ENCODE assay signal across 9 cellular contexts in the genomic region with DNA sequence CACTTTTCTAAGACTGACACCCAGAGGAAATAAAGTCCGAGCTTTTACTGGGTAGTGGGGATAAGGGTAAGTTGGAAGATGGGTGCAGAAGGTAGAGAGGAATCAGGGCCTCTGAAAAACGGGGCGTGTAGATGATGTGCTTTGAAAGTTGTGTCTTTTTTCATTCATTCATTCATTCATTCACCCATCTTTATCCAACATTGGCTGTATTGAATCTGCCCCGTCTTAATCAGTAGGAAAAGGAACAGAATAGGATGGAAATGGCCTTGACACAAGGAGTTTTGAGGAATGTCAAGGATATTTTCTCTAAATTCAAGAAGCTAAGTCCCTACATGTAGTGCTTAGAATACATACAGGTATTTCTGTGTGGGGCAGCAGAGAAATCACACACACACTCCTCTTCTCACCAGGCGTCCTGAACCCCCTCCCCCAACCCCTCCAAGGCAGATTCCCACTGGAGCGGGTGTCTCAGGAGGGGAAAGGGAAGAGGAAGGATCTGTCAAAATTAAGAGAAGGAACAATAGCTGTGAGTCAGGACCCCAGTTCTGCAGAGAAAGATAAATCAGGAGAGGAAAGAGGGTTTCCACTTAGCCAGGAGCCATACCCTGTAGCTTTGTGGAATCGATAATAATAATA. TPM values are rescaled to one million over a fixed set of nuclear protein-coding genes. Genes with fewer than 3 reads are reported as not detected.
DNase-seq lines count a peak whose midpoint lies in the region; ATAC-seq and TF ChIP-seq lines count a peak whose summit lies in the region.
"Had no signal": no experiment of that assay in that cellular context is flagged by ENCODE, and none has a peak within 500 bp of the region (broad histone marks: within the 10 kb centered on the region; RNA-seq: fewer than 3 reads in every experiment).

No MANE protein-coding gene starts in this region.

- no peak overlapping the region for H3K27ac Mint-ChIP-seq in GM23338
- H3K27ac Mint-ChIP-seq in activated T-helper 17 cell treated with anti-CD3 and anti-CD28 coated beads, Interleukin-2, amount 50 U/mL, for 72 hours = no peak overlapping the region

- H2AFZ ChIP-seq in GM23338 (peak overlapping the region; percentile 89), hepatocyte (peak overlapping the region; percentile 71)

- no peak; the same call in 2 of the 3 replicates for ATAC-seq in GM23338
- peak; percentile 20 for ATAC-seq in activated T-helper 17 cell treated with anti-CD3 and anti-CD28 coated beads, Interleukin-2, amount 50 U/mL, for 72 hours (replicated peaks)
- ATAC-seq in HG03025 (IDR thresholded peaks at IDR 0.05; ENCODE audit: low FRiP score, unreplicated experiment) = no peak
- no peak for ATAC-seq in GM18498 (IDR thresholded peaks at IDR 0.05; ENCODE audit: unreplicated experiment)

- 32% methylated on average over 7 of the region's 7 CpGs for WGBS in hepatocyte (ENCODE audit: low lambda C conversion rate, missing lambda C conversion rate)

- H3K36me3 ChIP-seq in GM23338 (ENCODE audit: insufficient read depth) (no peaks in the 10 kb centered on the region; the same call in 1 of the 2 replicates), hepatocyte (replicated peaks; ENCODE audit: insufficient read depth, low read depth) (no peaks in the 10 kb centered on the region)

- peaks cover 23% of the 10 kb centered on the region for H3K27me3 Mint-ChIP-seq in GM23338 (ENCODE audit: insufficient read depth, low read depth, poor library complexity)
- peaks cover 35% of the 10 kb centered on the region for H3K27me3 Mint-ChIP-seq in activated T-helper 17 cell treated with anti-CD3 and anti-CD28 coated beads, Interleukin-2, amount 50 U/mL, for 72 hours

- DNase-seq in GM23338 (ENCODE audit: low spot score) (no peak), hepatocyte (ENCODE audit: low spot score) (no peak), skeletal muscle cell (ENCODE audit: low read depth) (no peak), NCI-H510A (lab: John Stamatoyannopoulos, UW) (no peak), hypothalamus (lab: John Stamatoyannopoulos, UW) (no peak)
- DNase-seq: NCI-H1092 had no signal

- peaks cover 5% of the 10 kb centered on the region for H4K20me1 ChIP-seq in GM23338 (replicated peaks; ENCODE audit: insufficient read depth)
- H4K20me1 ChIP-seq in hepatocyte (ENCODE audit: insufficient read depth, poor library complexity, severe bottlenecking) = no peaks in the 10 kb centered on the region

- peak overlapping the region; percentile 79 for H3K4me3 ChIP-seq in GM23338
- H3K4me3 ChIP-seq in hepatocyte = peak overlapping the region; percentile 31
- peak overlapping the region; percentile 59 for H3K4me3 ChIP-seq in skeletal muscle cell (ENCODE audit: low read depth, low read length)

- H3K9me2 ChIP-seq in GM23338 (ENCODE audit: insufficient read depth) (no peaks in the 10 kb centered on the region; the same call in 1 of the 2 replicates), hepatocyte (replicated peaks; ENCODE audit: insufficient read depth) (no peaks in the 10 kb centered on the region)

- no peak overlapping the region for H3K27ac ChIP-seq in GM23338 (ENCODE audit: low read depth)
- no peak overlapping the region for H3K27ac ChIP-seq in hepatocyte

- no peaks in the 10 kb centered on the region for H3K9me3 ChIP-seq in hepatocyte (ENCODE audit: low read depth)

- TF ChIP-seq CTCF in GM23338 (conservative IDR thresholded peaks at IDR 0.05; ENCODE audit: low read depth in 2 of 2) (no peak), hepatocyte (IDR thresholded peaks at IDR 0.05; ENCODE audit: poor library complexity) (no peak)

- H3K4me2 ChIP-seq in GM23338 (peak overlapping the region; percentile 98), hepatocyte (peak overlapping the region; percentile 99)

- peak overlapping the region; percentile 73 for H3K4me3 Mint-ChIP-seq in GM23338
- H3K4me3 Mint-ChIP-seq in activated T-helper 17 cell treated with anti-CD3 and anti-CD28 coated beads, Interleukin-2, amount 50 U/mL, for 72 hours = peak overlapping the region; percentile 70

- H3K4me1 ChIP-seq in GM23338 (ENCODE audit: insufficient read depth) (peaks cover 16% of the 10 kb centered on the region; the same call in 1 of the 2 replicates), hepatocyte (ENCODE audit: insufficient read depth) (no peaks in the 10 kb centered on the region)

- H3K4me1 Mint-ChIP-seq in GM23338 = peaks cover 15% of the 10 kb centered on the region
- H3K4me1 Mint-ChIP-seq in activated T-helper 17 cell treated with anti-CD3 and anti-CD28 coated beads, Interleukin-2, amount 50 U/mL, for 72 hours = peaks cover 7% of the 10 kb centered on the region

- 0 out of 2 replicates have a peak, but pooled peaks cover 2% of the 10 kb centered on the region for H3F3A ChIP-seq in GM23338 (replicated peaks; ENCODE audit: low read depth)

- peaks cover 6% of the 10 kb centered on the region; the same call in 2 of the 3 replicates for H3K9me3 Mint-ChIP-seq in GM23338
- no peaks in the 10 kb centered on the region for H3K9me3 Mint-ChIP-seq in activated T-helper 17 cell treated with anti-CD3 and anti-CD28 coated beads, Interleukin-2, amount 50 U/mL, for 72 hours

- H3K27me3 ChIP-seq in GM23338 (ENCODE audit: insufficient read depth) (peaks cover 63% of the 10 kb centered on the region), hepatocyte (peaks cover 70% of the 10 kb centered on the region)

- peaks cover 4% of the 10 kb centered on the region; the same call in 2 of the 3 replicates for H3K36me3 Mint-ChIP-seq in GM23338 (ENCODE audit: low read depth)
- no peaks in the 10 kb centered on the region for H3K36me3 Mint-ChIP-seq in activated T-helper 17 cell treated with anti-CD3 and anti-CD28 coated beads, Interleukin-2, amount 50 U/mL, for 72 hours (ENCODE audit: low read depth)

- H3K79me2 ChIP-seq in GM23338 (replicated peaks; ENCODE audit: insufficient read depth) = no peaks in the 10 kb centered on the region
- no peaks in the 10 kb centered on the region for H3K79me2 ChIP-seq in hepatocyte

TF ChIP-seq in GM23338, 12 proteins besides CTCF, POLR2A, EP300 and RAD21:
- TF ChIP-seq STAT1 (IDR thresholded peaks at IDR 0.05; ENCODE audit: unreplicated experiment) = no peak
TF ChIP-seq in GM23338: peak in this region for 0.

RNA-seq across cellular contexts. Expression of gene DYSF, which starts 13.9 kb away (rescaled TPM):
- 18.0 and 21.3 TPM in 2 replicates for total RNA-seq in GM23338 (2014; rRNA removed; shearing (Covaris generic))
- 6.4 and 7.3 TPM in 2 replicates for polyA plus RNA-seq in GM23338 (2016; fragmentation: Nextera tagmentation; extraction: Ambion mirVana)
- total RNA-seq in activated T-helper 17 cell treated with anti-CD3 and anti-CD28 coated beads, Interleukin-2, amount 50 U/mL, for 72 hours = under 1 TPM in 1 of 2 donors, not detected in 1; 0.71 TPM
- total RNA-seq in hepatocyte = 0.90 and 2.8 TPM in 2 replicates
- 0.25 and 0.68 TPM in 2 replicates for polyA plus RNA-seq in hepatocyte
